8 cellular contexts compared by ENCODE assay signal in the genomic region with DNA sequence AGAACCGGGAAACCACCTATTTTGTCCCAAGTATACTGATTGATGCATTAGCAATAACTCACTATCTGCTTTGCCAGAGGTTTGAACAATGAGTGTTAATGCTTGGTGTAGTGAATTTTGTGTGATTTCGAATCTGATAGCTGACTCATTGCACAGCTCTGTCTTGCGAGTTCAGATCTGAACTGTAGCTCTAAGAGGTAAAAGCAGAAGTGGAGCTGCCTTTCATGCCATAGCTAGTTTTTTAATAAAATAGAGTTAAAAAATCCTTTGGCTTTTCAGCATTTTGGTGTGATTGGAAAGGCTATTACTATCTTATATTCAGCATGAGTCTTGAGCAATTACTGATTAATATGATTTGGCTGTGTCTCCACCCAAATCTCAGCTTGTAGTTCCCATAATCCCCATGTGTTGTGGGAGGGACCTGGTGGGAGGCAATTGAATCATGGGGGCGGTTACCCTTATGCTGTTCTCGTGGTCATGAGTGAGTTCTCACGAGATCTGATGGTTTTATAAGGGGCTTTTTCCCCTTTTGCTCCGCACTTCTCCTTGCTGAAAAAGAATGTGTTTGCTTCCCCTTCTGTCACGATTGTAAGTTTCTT. TPM values are rescaled to one million over a fixed set of nuclear protein-coding genes. Genes with fewer than 3 reads are reported as not detected.
DNase-seq lines count a peak whose midpoint lies in the region; ATAC-seq and TF ChIP-seq lines count a peak whose summit lies in the region.

No MANE protein-coding gene starts in this region.

- in situ Hi-C loops in ACHN (cut with HindIII; ENCODE audit: low pct_ligation_motif_present, low pct_unique_long_range_greater_than_20kb, low sequenced_read_pairs) = no loop called here

- H3K4me1 Mint-ChIP-seq in activated T-cell treated with anti-CD3 and anti-CD28 coated beads, Interleukin-2, amount 50 U/mL, for 4 hours (ENCODE audit: low read depth) = peaks cover 75% of the 10 kb centered on the region
- peaks cover 68% of the 10 kb centered on the region for H3K4me1 Mint-ChIP-seq in activated naive CD8-positive, alpha-beta T cell (ENCODE audit: low read depth)
- H3K4me1 Mint-ChIP-seq in stimulated activated naive CD8-positive, alpha-beta T cell treated with anti-CD3 and anti-CD28 coated beads, Interleukin-15, Interleukin-2, amounts not matched to agents 100 ng/mL and 50 ng/mL, for 24 hours (ENCODE audit: low read depth) = peaks cover 94% of the 10 kb centered on the region
- H3K4me1 Mint-ChIP-seq in mesothelial cell of epicardium = peaks cover 7% of the 10 kb centered on the region

- peak overlapping the region; percentile 47 for H3K27ac Mint-ChIP-seq in activated naive CD8-positive, alpha-beta T cell
- peak overlapping the region; percentile 81 for H3K27ac Mint-ChIP-seq in stimulated activated naive CD8-positive, alpha-beta T cell treated with anti-CD3 and anti-CD28 coated beads, Interleukin-15, Interleukin-2, amounts not matched to agents 100 ng/mL and 50 ng/mL, for 24 hours
- H3K27ac Mint-ChIP-seq in mesothelial cell of epicardium = no peak overlapping the region

- no peak for DNase-seq in activated T-cell treated with anti-CD3 and anti-CD28 coated beads, Interleukin-2, amount 50 U/mL, for 4 hours
- DNase-seq in activated T-cell treated with anti-CD3 and anti-CD28 coated beads, Interleukin-2, amount 50 U/mL, for 1 hour = no peak
- no peak for DNase-seq in mesothelial cell of epicardium (ENCODE audit: low spot score in 2 of 2, unreplicated experiment in 2 of 2)
- no peak for DNase-seq in NCI-H1694 treated with DMSO at 0.1 percent for 48 hours (lab: John Stamatoyannopoulos, UW)
- no peak for DNase-seq in ACHN

- peak; percentile 83 to 86 for ATAC-seq in activated T-cell treated with anti-CD3 and anti-CD28 coated beads, Interleukin-2, amount 50 U/mL, for 4 hours
- ATAC-seq in HG03139 (IDR thresholded peaks at IDR 0.05; ENCODE audit: unreplicated experiment) = peak; percentile 86

- H3K36me3 Mint-ChIP-seq in activated T-cell treated with anti-CD3 and anti-CD28 coated beads, Interleukin-2, amount 50 U/mL, for 4 hours (ENCODE audit: insufficient read depth) = peaks cover 33% of the 10 kb centered on the region
- H3K36me3 Mint-ChIP-seq in activated naive CD8-positive, alpha-beta T cell = peaks cover 28% of the 10 kb centered on the region
- H3K36me3 Mint-ChIP-seq in stimulated activated naive CD8-positive, alpha-beta T cell treated with anti-CD3 and anti-CD28 coated beads, Interleukin-15, Interleukin-2, amounts not matched to agents 100 ng/mL and 50 ng/mL, for 24 hours (ENCODE audit: low read depth) = peaks cover 45% of the 10 kb centered on the region
- H3K36me3 Mint-ChIP-seq in mesothelial cell of epicardium = peaks cover 32% of the 10 kb centered on the region

- H3K9me3 Mint-ChIP-seq in activated T-cell treated with anti-CD3 and anti-CD28 coated beads, Interleukin-2, amount 50 U/mL, for 4 hours = peaks cover 11% of the 10 kb centered on the region
- H3K9me3 Mint-ChIP-seq in activated naive CD8-positive, alpha-beta T cell (ENCODE audit: low read depth) = no peaks in the 10 kb centered on the region
- H3K9me3 Mint-ChIP-seq in stimulated activated naive CD8-positive, alpha-beta T cell treated with anti-CD3 and anti-CD28 coated beads, Interleukin-15, Interleukin-2, amounts not matched to agents 100 ng/mL and 50 ng/mL, for 24 hours = peaks cover 6% of the 10 kb centered on the region
- H3K9me3 Mint-ChIP-seq in mesothelial cell of epicardium = peaks cover 11% of the 10 kb centered on the region

- H3K4me3 Mint-ChIP-seq in activated T-cell treated with anti-CD3 and anti-CD28 coated beads, Interleukin-2, amount 50 U/mL, for 4 hours = no peak overlapping the region
- no peak overlapping the region for H3K4me3 Mint-ChIP-seq in activated naive CD8-positive, alpha-beta T cell
- peak overlapping the region; percentile 27 for H3K4me3 Mint-ChIP-seq in stimulated activated naive CD8-positive, alpha-beta T cell treated with anti-CD3 and anti-CD28 coated beads, Interleukin-15, Interleukin-2, amounts not matched to agents 100 ng/mL and 50 ng/mL, for 24 hours
- no peak overlapping the region for H3K4me3 Mint-ChIP-seq in mesothelial cell of epicardium

- no peak for TF ChIP-seq CTCF in mesothelial cell of epicardium (IDR thresholded peaks at IDR 0.05; ENCODE audit: unreplicated experiment)

- H3K27me3 Mint-ChIP-seq in activated T-cell treated with anti-CD3 and anti-CD28 coated beads, Interleukin-2, amount 50 U/mL, for 4 hours (ENCODE audit: low read depth) = no peaks in the 10 kb centered on the region
- H3K27me3 Mint-ChIP-seq in activated naive CD8-positive, alpha-beta T cell = no peaks in the 10 kb centered on the region
- H3K27me3 Mint-ChIP-seq in stimulated activated naive CD8-positive, alpha-beta T cell treated with anti-CD3 and anti-CD28 coated beads, Interleukin-15, Interleukin-2, amounts not matched to agents 100 ng/mL and 50 ng/mL, for 24 hours = no peaks in the 10 kb centered on the region
- H3K27me3 Mint-ChIP-seq in mesothelial cell of epicardium (ENCODE audit: low read depth) = no peaks in the 10 kb centered on the region

RNA-seq across cellular contexts. Expression of gene IGF2R, which starts 21.1 kb away (rescaled TPM):
- 10 to 100 TPM; 44.9 to 65.3 (median 58.2) TPM for total RNA-seq in activated T-cell treated with anti-CD3 and anti-CD28 coated beads, Interleukin-2, amount 50 U/mL, for 4 hours
- 107 to 112 TPM (median 111 TPM) in 3 replicates for total RNA-seq in mesothelial cell of epicardium
